Comparison of ENCODE assay signal across 9 cellular contexts in genomic region chr6:143598466-143599080, GRCh38.
DNase-seq lines count a peak whose midpoint lies in the region; ATAC-seq and TF ChIP-seq lines count a peak whose summit lies in the region.
"Had no signal": no experiment of that assay in that cellular context is flagged by ENCODE, and none has a peak within 500 bp of the region (broad histone marks: within the 10 kb centered on the region; RNA-seq: fewer than 3 reads in every experiment).

No MANE protein-coding gene starts in this region.

- no peaks in the 10 kb centered on the region for H3K27me3 Mint-ChIP-seq in CD4-positive, alpha-beta T cell
- no peaks in the 10 kb centered on the region for H3K27me3 Mint-ChIP-seq in activated naive CD8-positive, alpha-beta T cell treated with anti-CD3 and anti-CD28 coated beads, Interleukin-2, amount 10 ng/mL, durations not matched to agents 7 days and 5 days

- no peak overlapping the region for H3K27ac ChIP-seq in CD4-positive, alpha-beta T cell (ENCODE audit: low read depth, low read length)
- no peak overlapping the region for H3K27ac ChIP-seq in stomach

- peaks cover 22% of the 10 kb centered on the region for H3K4me1 Mint-ChIP-seq in CD4-positive, alpha-beta T cell (ENCODE audit: low read depth)
- H3K4me1 Mint-ChIP-seq in activated naive CD8-positive, alpha-beta T cell treated with anti-CD3 and anti-CD28 coated beads, Interleukin-2, amount 10 ng/mL, durations not matched to agents 7 days and 5 days = peaks cover 17% of the 10 kb centered on the region

- H3K4me1 ChIP-seq in stomach = peaks cover 0 to 49% (median 27%) of the 10 kb centered on the region in 4 donors

- no peak for TF ChIP-seq POLR2A in stomach (IDR thresholded peaks at IDR 0.05)

- POLR2A ChIA-PET in CD4-positive, alpha-beta T cell (lab: Charles Lee) = no interaction called here
- POLR2A ChIA-PET in activated naive CD8-positive, alpha-beta T cell treated with anti-CD3 and anti-CD28 coated beads, Interleukin-2, amount 10 ng/mL, durations not matched to agents 7 days and 5 days (lab: Charles Lee) = no interaction called here

- WGBS in stomach, 5 donors = 52 to 70% (median 59%) methylated on average over 3 of the region's 3 CpGs

- intact Hi-C loops in CD4-positive, alpha-beta T cell (cut with DNase I, micrococcal nuclease) = no loop called here
- intact Hi-C loops in posterior cingulate gyrus (cut with DNase I) (no loop called here), stomach (cut with DNase I; ENCODE audit: low total_unique reads) (no loop called here)

- no peak for TF ChIP-seq EP300 in stomach (IDR thresholded peaks at IDR 0.05)

- no peaks in the 10 kb centered on the region for H3K36me3 ChIP-seq in stomach

- no peaks in the 10 kb centered on the region for H3K36me3 Mint-ChIP-seq in CD4-positive, alpha-beta T cell (ENCODE audit: low read depth)
- peaks cover 11% of the 10 kb centered on the region for H3K36me3 Mint-ChIP-seq in activated naive CD8-positive, alpha-beta T cell treated with anti-CD3 and anti-CD28 coated beads, Interleukin-2, amount 10 ng/mL, durations not matched to agents 7 days and 5 days

- H3K27ac Mint-ChIP-seq in CD4-positive, alpha-beta T cell = peak overlapping the region; percentile 37
- peak overlapping the region; percentile 44 for H3K27ac Mint-ChIP-seq in activated naive CD8-positive, alpha-beta T cell treated with anti-CD3 and anti-CD28 coated beads, Interleukin-2, amount 10 ng/mL, durations not matched to agents 7 days and 5 days

- H3K27me3 ChIP-seq in CD4-positive, alpha-beta T cell (ENCODE audit: control insufficient read depth, insufficient read depth, low read length) = no peaks in the 10 kb centered on the region
- no peaks in the 10 kb centered on the region for H3K27me3 ChIP-seq in stomach

- CTCF ChIA-PET in CD4-positive, alpha-beta T cell (lab: Charles Lee) = no interaction called here

- H3K9me3 ChIP-seq in CD4-positive, alpha-beta T cell (ENCODE audit: control insufficient read depth, low read length) = no peaks in the 10 kb centered on the region
- H3K9me3 ChIP-seq in stomach = no peaks in the 10 kb centered on the region

- H3K4me3 ChIP-seq in stomach = no peak overlapping the region

- peak; percentile 66 for ATAC-seq in CD4-positive, alpha-beta T cell (ENCODE audit: poor library complexity)
- peak; percentile 72 for ATAC-seq in GM18870 (IDR thresholded peaks at IDR 0.05; ENCODE audit: unreplicated experiment)
- ATAC-seq in activated naive CD8-positive, alpha-beta T cell treated with anti-CD3 and anti-CD28 coated beads, Interleukin-2, amount 10 ng/mL, durations not matched to agents 7 days and 5 days (ENCODE audit: low read depth) = peak; percentile 93
- ATAC-seq in HG03432 (IDR thresholded peaks at IDR 0.05; ENCODE audit: unreplicated experiment) = no peak

- no peak for DNase-seq in CD4-positive, alpha-beta T cell
- DNase-seq in Kasumi-1 (lab: John Stamatoyannopoulos, UW) (peak; percentile 93 to 94), posterior cingulate gyrus (no peak), stomach (no peak), putamen (ENCODE audit: low spot score) (no peak)
- no peak for DNase-seq in activated naive CD8-positive, alpha-beta T cell treated with anti-CD3 and anti-CD28 coated beads, Interleukin-2, amount 10 ng/mL, durations not matched to agents 7 days and 5 days
- DNase-seq: NCI-H1694 had no signal

- no peak for TF ChIP-seq CTCF in CD4-positive, alpha-beta T cell (IDR thresholded peaks at IDR 0.05)
- TF ChIP-seq CTCF in stomach (IDR thresholded peaks at IDR 0.05) = no peak

- no peak overlapping the region for H3K4me3 Mint-ChIP-seq in CD4-positive, alpha-beta T cell
- peak overlapping the region; percentile 46 for H3K4me3 Mint-ChIP-seq in activated naive CD8-positive, alpha-beta T cell treated with anti-CD3 and anti-CD28 coated beads, Interleukin-2, amount 10 ng/mL, durations not matched to agents 7 days and 5 days

- no peaks in the 10 kb centered on the region for H3K9me3 Mint-ChIP-seq in CD4-positive, alpha-beta T cell
- H3K9me3 Mint-ChIP-seq in activated naive CD8-positive, alpha-beta T cell treated with anti-CD3 and anti-CD28 coated beads, Interleukin-2, amount 10 ng/mL, durations not matched to agents 7 days and 5 days = peaks cover 3% of the 10 kb centered on the region

Comparison
In these comparisons a context has a peak if more than half of its experiments do, and no peak if none do; other contexts are left out.
1. DNase-seq: peak in Kasumi-1 (2 of 2); none in CD4-positive, alpha-beta T cell (0 of 10), activated naive CD8-positive, alpha-beta T cell treated with anti-CD3 and anti-CD28 coated beads, Interleukin-2, amount 10 ng/mL, durations not matched to agents 7 days and 5 days (single experiment), posterior cingulate gyrus (0 of 10), stomach (single experiment) and putamen (single experiment).